In the genomic region with DNA sequence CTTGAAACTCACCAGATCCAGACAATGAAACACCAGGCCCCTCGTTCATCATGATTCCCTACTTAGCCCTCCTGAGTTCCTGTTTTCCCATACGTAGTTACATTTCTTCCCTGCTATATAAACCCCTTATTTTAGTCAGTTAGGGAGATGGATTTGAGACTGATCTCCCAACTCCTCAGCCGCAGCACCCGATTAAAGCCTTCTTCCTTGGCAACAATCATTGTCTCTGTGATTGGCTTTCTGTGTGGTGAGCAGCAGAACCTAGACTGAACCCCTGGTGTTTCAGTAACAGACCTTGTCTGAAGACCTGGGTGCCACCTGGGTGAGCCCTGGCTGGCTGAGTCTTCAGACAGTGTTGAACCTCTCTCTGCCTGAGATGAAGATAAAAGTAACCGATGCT, we compare ENCODE assay signal across 31 cellular contexts.
"Had no signal": no experiment of that assay in that cellular context is flagged by ENCODE, and none has a peak within 500 bp of the region (broad histone marks: within the 10 kb centered on the region; RNA-seq: fewer than 3 reads in every experiment).

No MANE protein-coding gene starts in this region.

- H3K27me3 ChIP-seq: adrenal gland, cardiac muscle cell had no signal

- H3K9me3 ChIP-seq: adrenal gland had no signal

- H3K4me3 ChIP-seq: adrenal gland, cardiac muscle cell had no signal

- H3K4me1 ChIP-seq: adrenal gland had no signal

- ATAC-seq: activated CD8-positive, alpha-beta T cell treated with anti-CD3 and anti-CD28 coated beads for 36 hours; activated naive CD4-positive, alpha-beta T cell treated with anti-CD3 and anti-CD28 coated beads, Interleukin-2, amount 50 U/mL, for 72 hours; activated T-cell treated with anti-CD3 and anti-CD28 coated beads, Interleukin-2, amount 50 U/mL, for 4 hours; activated T-cell treated with anti-CD3 and anti-CD28 coated beads, Interleukin-2, amount 50 U/mL, for 72 hours; activated T-helper 17 cell treated with anti-CD3 and anti-CD28 coated beads, Interleukin-2, amount 50 U/mL, for 72 hours had no signal

- H3K27ac ChIP-seq: adrenal gland, cardiac muscle cell, VCaP had no signal

- DNase-seq: activated B cell treated with CpG ODN at 0.5 μM for 24 hours; activated CD4-positive, alpha-beta memory T cell treated with anti-CD3 and anti-CD28 coated beads for 36 hours; activated CD4-positive, alpha-beta T cell treated with anti-CD3 and anti-CD28 coated beads for 4 hours; activated CD4-positive, alpha-beta T cell treated with anti-CD3 and anti-CD28 coated beads, Interleukin-2, amount 10 ng/mL, durations not matched to agents 24 days and 14 days; activated CD4-positive, alpha-beta T cell treated with anti-CD3 and anti-CD28 coated beads, Interleukin-2, amount 50 U/mL, for 1 hour; activated CD4-positive, alpha-beta T cell treated with anti-CD3 and anti-CD28 coated beads, Interleukin-2, amount 50 U/mL, for 4 hours; activated CD4-positive, CD25-positive, alpha-beta regulatory T cell treated with anti-CD3 and anti-CD28 coated beads, Interleukin-2, amount 50 U/mL, for 72 hours; activated CD8-positive, alpha-beta memory T cell treated with anti-CD3 and anti-CD28 coated beads, Interleukin-2, amount 50 U/mL, for 4 hours; activated CD8-positive, alpha-beta T cell treated with anti-CD3 and anti-CD28 coated beads for 36 hours; activated gamma-delta T cell treated with Interleukin-2 at 50 U/mL for 16 hours; activated naive CD4-positive, alpha-beta T cell; activated naive CD4-positive, alpha-beta T cell treated with anti-CD3 and anti-CD28 coated beads for 36 hours; activated naive CD4-positive, alpha-beta T cell treated with anti-CD3 and anti-CD28 coated beads, Interleukin-2, amount 50 U/mL, for 16 hours; activated naive CD8-positive, alpha-beta T cell treated with anti-CD3 and anti-CD28 coated beads for 36 hours; activated T-cell treated with anti-CD3 and anti-CD28 coated beads for 4 hours; activated T-cell treated with anti-CD3 and anti-CD28 coated beads, Interleukin-2, amount 50 U/mL, for 1 hour; activated T-cell treated with anti-CD3 and anti-CD28 coated beads, Interleukin-2, amount 50 U/mL, for 4 hours; activated T-cell treated with anti-CD3 and anti-CD28 coated beads, Interleukin-2, amount 50 U/mL, for 72 hours; adrenal gland; amniotic stem cell; caudate nucleus; T-helper 1 cell; T-helper 2 cell; T-helper 9 cell had no signal

- FAIRE-seq: astrocyte, bronchial epithelial cell, TTC549 had no signal

- H3K36me3 ChIP-seq: adrenal gland, cardiac muscle cell had no signal
